ENCODE assay signal across 8 cellular contexts in genomic region chr4:14254252-14254651, GRCh38.
A peak's percentile ranks its signal among the peaks of the same experiment; 100 is the strongest.
DNase-seq lines count a peak whose midpoint lies in the region; ATAC-seq and TF ChIP-seq lines count a peak whose summit lies in the region.

No MANE protein-coding gene starts in this region.

- no peak overlapping the region for H3K27ac ChIP-seq in ascending aorta

- ATAC-seq in HG03354 (IDR thresholded peaks at IDR 0.05; ENCODE audit: poor library complexity, severe bottlenecking, unreplicated experiment): peak; percentile 91
- ATAC-seq in HG02870 (IDR thresholded peaks at IDR 0.05; ENCODE audit: unreplicated experiment): no peak

- no peaks in the 10 kb centered on the region for H3K27me3 ChIP-seq in ascending aorta

- no peak overlapping the region for H3K4me3 ChIP-seq in ascending aorta

- no peaks in the 10 kb centered on the region for H3K9me3 ChIP-seq in ascending aorta

- H3K4me1 ChIP-seq in ascending aorta: no peaks in the 10 kb centered on the region

- H3K36me3 ChIP-seq in ascending aorta: no peaks in the 10 kb centered on the region

- DNase-seq in AG08395 (ENCODE audit: low spot score) (peak; percentile 38), GM13977 (ENCODE audit: low spot score) (no peak), ascending aorta (ENCODE audit: low spot score in 2 of 2) (no peak), kidney tubule cell (ENCODE audit: low spot score) (peak; percentile 32), NCI-H2107 (lab: John Stamatoyannopoulos, UW) (no peak), SKM-1 (lab: John Stamatoyannopoulos, UW; ENCODE audit: unreplicated experiment) (no peak)

- intact Hi-C loops in ascending aorta (cut with DNase I): no loop called here

- in situ Hi-C loops in GM13977 (cut with MboI; ENCODE audit: low pct_unique_long_range_greater_than_20kb, low sequenced_read_pairs, unreplicated experiment): no loop called here

- peak; percentile 25 for TF ChIP-seq CTCF in GM13977 (IDR thresholded peaks at IDR 0.05; ENCODE audit: extremely low read depth, insufficient read depth, missing control alignments)
- peak in 2 of 3 experiments; percentile 29 to 46 for TF ChIP-seq CTCF in ascending aorta (IDR thresholded peaks at IDR 0.05)

Comparison
In these comparisons a context has a peak if more than half of its experiments do, and no peak if none do; other contexts are left out.
1. DNase-seq: peak in AG08395 (single experiment) and kidney tubule cell (single experiment); none in GM13977 (single experiment), ascending aorta (0 of 2), NCI-H2107 (single experiment) and SKM-1 (single experiment).